ENCODE assay signal across 19 cellular contexts in the genomic region with DNA sequence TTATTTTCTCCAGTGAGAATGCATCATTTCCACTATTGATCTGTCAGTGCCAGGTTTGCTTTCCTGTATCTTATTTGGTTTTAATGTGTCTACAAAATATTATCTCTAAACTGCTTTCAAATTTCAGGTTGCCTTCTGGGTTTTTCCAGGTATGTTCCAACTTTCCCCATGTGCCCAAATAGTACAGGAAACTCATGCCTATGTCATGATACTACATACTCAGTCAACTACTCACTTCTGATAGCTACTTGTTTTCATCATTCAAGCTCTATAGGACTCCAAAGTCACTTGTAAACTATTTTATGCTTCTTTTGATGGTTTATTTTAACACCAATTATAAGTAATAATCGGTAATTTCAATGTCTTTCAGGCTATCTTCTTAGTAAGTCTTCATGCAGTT.
"Had no signal": no experiment of that assay in that cellular context is flagged by ENCODE, and none has a peak within 500 bp of the region (broad histone marks: within the 10 kb centered on the region; RNA-seq: fewer than 3 reads in every experiment).

No MANE protein-coding gene starts in this region.

- H3K27ac ChIP-seq: esophagus squamous epithelium, heart left ventricle, right atrium auricular region, sigmoid colon, skin epidermis, suprapubic skin, thyroid gland, upper lobe of left lung, uterus had no signal

- H3K27me3 ChIP-seq: esophagus squamous epithelium, heart left ventricle, right atrium auricular region, sigmoid colon, suprapubic skin, thyroid gland, upper lobe of left lung, uterus had no signal

- H3K36me3 ChIP-seq: esophagus squamous epithelium, heart left ventricle, right atrium auricular region, sigmoid colon, suprapubic skin, thyroid gland, upper lobe of left lung had no signal

- DNase-seq: effector memory CD4-positive, alpha-beta T cell; esophagus squamous epithelium; heart left ventricle; hippocampal formation; kidney glomerular epithelial cell; natural killer cell; sigmoid colon; stimulated activated CD4-positive, alpha-beta T cell treated with anti-CD3 and anti-CD28 coated beads, Interleukin-12 subunit alpha, Interleukin-12 subunit beta, amount 100 ng/mL, for 4 hours; stimulated activated CD4-positive, alpha-beta T cell treated with anti-CD3 and anti-CD28 coated beads, Interleukin-4, amount 100 ng/mL, for 1 hour; stimulated activated CD8-positive, alpha-beta memory T cell treated with anti-CD3 and anti-CD28 coated beads, Interleukin-4, amount 100 ng/mL, for 48 hours; stimulated activated naive CD8-positive, alpha-beta T cell treated with anti-CD3 and anti-CD28 coated beads, Interleukin-15, Interleukin-2, amounts not matched to agents 100 U/mL and 50 U/mL, for 24 hours; thyroid gland; upper lobe of left lung; uterus had no signal

- H3K4me3 ChIP-seq: esophagus squamous epithelium, heart left ventricle, right atrium auricular region, sigmoid colon, skin epidermis, suprapubic skin, thyroid gland, upper lobe of left lung, uterus had no signal

- H3K9me3 ChIP-seq: esophagus squamous epithelium, right atrium auricular region, suprapubic skin, thyroid gland, upper lobe of left lung, uterus had no signal

- H3K4me1 ChIP-seq: esophagus squamous epithelium, heart left ventricle, right atrium auricular region, sigmoid colon, suprapubic skin, thyroid gland, upper lobe of left lung, uterus had no signal

- ATAC-seq: heart left ventricle; left lobe of liver; natural killer cell; stimulated activated effector memory CD8-positive, alpha-beta T cell treated with anti-CD3 and anti-CD28 coated beads, Interleukin-12 subunit alpha, Interleukin-12 subunit beta, amount 100 ng/mL, for 72 hours; stimulated activated naive CD8-positive, alpha-beta T cell treated with anti-CD3 and anti-CD28 coated beads, Interleukin-15, Interleukin-2, amounts not matched to agents 100 U/mL and 50 U/mL, for 24 hours had no signal
